In the genomic region with DNA sequence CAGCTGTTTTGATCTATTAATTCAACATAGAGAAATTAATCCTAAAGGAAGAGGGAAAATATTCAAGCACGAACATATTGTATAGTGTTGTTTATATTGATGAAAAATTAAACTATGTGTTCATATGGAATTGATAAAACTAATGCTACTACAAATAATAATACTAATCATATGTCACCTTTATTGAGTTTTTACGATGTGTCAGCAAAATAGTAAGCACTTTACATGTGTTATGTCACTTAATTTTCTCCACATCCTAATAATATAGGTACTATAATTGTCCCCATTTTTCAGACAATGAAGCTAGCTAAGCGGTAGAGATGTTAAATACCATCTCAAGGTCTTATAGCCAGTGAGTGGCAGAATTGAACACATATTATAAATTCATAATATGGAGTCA, we compare ENCODE assay signal across 7 cellular contexts.
"Had no signal": no experiment of that assay in that cellular context is flagged by ENCODE, and none has a peak within 500 bp of the region (broad histone marks: within the 10 kb centered on the region; RNA-seq: fewer than 3 reads in every experiment).

No MANE protein-coding gene starts in this region.

- DNase-seq: H7, HFFc6, KG1 had no signal

- H3K36me3 ChIP-seq: HAP-1 had no signal

- H3K9me3 ChIP-seq: HAP-1 had no signal

- ATAC-seq: GM23338, HCT116 had no signal

- H3K27ac ChIP-seq: HL-60 had no signal

- H3K4me3 ChIP-seq: GM23338, HAP-1 had no signal

- H2AFZ ChIP-seq: GM23338 had no signal

- H3K4me2 ChIP-seq: GM23338 had no signal
